In genomic region chr18:5720132-5720531, GRCh38 we compare ENCODE assay signal across 25 cellular contexts.
"Had no signal": no experiment of that assay in that cellular context is flagged by ENCODE, and none has a peak within 500 bp of the region (broad histone marks: within the 10 kb centered on the region; RNA-seq: fewer than 3 reads in every experiment).

No MANE protein-coding gene starts in this region.

- H3K27me3 ChIP-seq: brain microvascular endothelial cell, hepatocyte, ovary, upper lobe of left lung had no signal

- H3K36me3 ChIP-seq: brain microvascular endothelial cell, gastroesophageal sphincter, ovary, prostate gland, sigmoid colon, upper lobe of left lung, WERI-Rb-1 had no signal

- H3K9me3 ChIP-seq: gastroesophageal sphincter, ovary, prostate gland, sigmoid colon, upper lobe of left lung had no signal

- DNase-seq: activated CD4-positive, alpha-beta T cell treated with anti-CD3 and anti-CD28 coated beads for 48 hours; activated CD4-positive, alpha-beta T cell treated with anti-CD3 and anti-CD28 coated beads, Interleukin-2, amount 50 U/mL, for 48 hours; activated CD8-positive, alpha-beta memory T cell treated with anti-CD3 and anti-CD28 coated beads, Interleukin-2, amount 50 U/mL, for 4 hours; activated gamma-delta T cell treated with Interleukin-2 at 50 U/mL for 16 hours; activated naive CD4-positive, alpha-beta T cell treated with anti-CD3 and anti-CD28 coated beads, Interleukin-2, amount 50 U/mL, for 16 hours; activated T-cell treated with anti-CD3 and anti-CD28 coated beads, Interleukin-2, amount 50 U/mL, for 1 hour; amniotic stem cell; brain microvascular endothelial cell; cortex of kidney; islet precursor cell; mammary epithelial cell; naive B cell; ovary; retina; sigmoid colon; small intestine; stimulated activated CD4-positive, alpha-beta T cell treated with anti-CD3 and anti-CD28 coated beads, Interleukin-4, amount 100 ng/mL, for 24 hours; T-helper 9 cell; upper lobe of left lung; WERI-Rb-1 had no signal

- ATAC-seq: activated CD4-positive, CD25-positive, alpha-beta regulatory T cell treated with anti-CD3 and anti-CD28 coated beads, Interleukin-2, amount 50 U/mL, for 24 hours; gastroesophageal sphincter; stimulated activated effector memory CD8-positive, alpha-beta T cell treated with anti-CD3 and anti-CD28 coated beads, Interleukin-12 subunit alpha, Interleukin-12 subunit beta, amount 100 ng/mL, for 72 hours had no signal

- H3K4me1 ChIP-seq: gastroesophageal sphincter, prostate gland, sigmoid colon, upper lobe of left lung had no signal

- H3K4me3 ChIP-seq: gastroesophageal sphincter, hepatocyte, ovary, prostate gland, sigmoid colon, upper lobe of left lung had no signal

- H3K27ac ChIP-seq: brain microvascular endothelial cell, gastroesophageal sphincter, hepatocyte, ovary, prostate gland, sigmoid colon, upper lobe of left lung, WERI-Rb-1 had no signal
